In the genomic region with DNA sequence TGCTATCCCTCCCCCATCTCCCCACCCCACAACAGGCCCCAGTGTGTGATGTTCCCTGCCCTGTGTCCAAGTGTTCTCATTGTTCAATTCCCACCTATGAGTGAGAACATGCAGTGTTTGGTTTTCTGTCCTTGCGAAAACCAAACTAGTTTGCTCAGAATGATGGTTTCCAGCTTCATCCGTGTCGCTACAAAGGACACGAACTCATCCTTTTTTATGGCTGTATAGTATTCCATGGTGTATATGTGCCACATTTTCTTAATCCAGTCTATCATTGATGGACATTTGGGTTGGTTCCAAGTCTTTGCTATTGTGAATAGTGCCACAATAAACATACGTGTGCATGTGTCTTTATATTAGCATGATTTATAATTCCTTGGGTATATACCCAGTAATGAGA, we compare ENCODE assay signal across 5 cellular contexts. TPM values are rescaled to one million over a fixed set of nuclear protein-coding genes. Genes with fewer than 3 reads are reported as not detected.
A peak's percentile ranks its signal among the peaks of the same experiment; 100 is the strongest.
DNase-seq lines count a peak whose midpoint lies in the region; ATAC-seq, FAIRE-seq and TF ChIP-seq lines count a peak whose summit lies in the region.
"Not testable (repeated sequence)": the region's sequence is repeated elsewhere in the genome, so short reads cannot be mapped to it uniquely, and the experiment has no call there.

No MANE protein-coding gene starts in this region.

- POLR2A ChIA-PET in HEK293 (lab: Yijun Ruan, JAX); WTC11 (lab: Charles Lee); K562 (lab: Yijun Ruan, JAX); HepG2 (lab: Yijun Ruan, JAX): not testable (repeated sequence)

- not testable (repeated sequence) for H3K9me3 Mint-ChIP-seq in WTC11; activated CD4-positive, alpha-beta T cell treated with anti-CD3 and anti-CD28 coated beads, Interleukin-2, amount 10 ng/mL, durations not matched to agents 24 days and 14 days

- FAIRE-seq in K562 (lab: Jason Lieb, UNC); HepG2 (lab: Jason Lieb, UNC): not testable (repeated sequence)

- not testable (repeated sequence) for ATAC-seq in WTC11, K562, HepG2

- H3K27me3 ChIP-seq in K562 (ENCODE audit: control insufficient read depth in 2 of 2, insufficient read depth in 2 of 2, low read length in 2 of 2); HepG2 (ENCODE audit: control insufficient read depth in 1 of 2, insufficient read depth in 2 of 2, low read length in 2 of 2): not testable (repeated sequence)

- 78% methylated on average over 5 of the region's 5 CpGs for WGBS in K562 (ENCODE audit: insufficient coverage, low coverage, missing lambda C conversion rate)
- WGBS in HepG2 (ENCODE audit: low lambda C conversion rate): 98% methylated on average over 5 of the region's 5 CpGs

- TF ChIP-seq POLR2A in K562 (conservative IDR thresholded peaks at IDR 0.05); HepG2 (IDR thresholded peaks at IDR 0.05; ENCODE audit: insufficient read depth in 1 of 2, low read depth in 2 of 2, low read length in 2 of 2): not testable (repeated sequence)

- not testable (repeated sequence) for TF ChIP-seq EP300 in K562 (IDR thresholded peaks at IDR 0.05; ENCODE audit: low read length); HepG2 (IDR thresholded peaks at IDR 0.05; ENCODE audit: low read depth in 2 of 2, low read length in 2 of 2); HepG2 (CRISPR knock-in tag; IDR thresholded peaks at IDR 0.05; ENCODE audit: borderline replicate concordance)

- not testable (repeated sequence) for H3K27ac Mint-ChIP-seq in WTC11; activated CD4-positive, alpha-beta T cell treated with anti-CD3 and anti-CD28 coated beads, Interleukin-2, amount 10 ng/mL, durations not matched to agents 24 days and 14 days

- not testable (repeated sequence) for TF ChIP-seq RAD21 in K562 (CRISPR knock-in tag; conservative IDR thresholded peaks at IDR 0.05 in 1 of 2, IDR thresholded peaks at IDR 0.05 in 1 of 2); HepG2 (CRISPR knock-in tag; IDR thresholded peaks at IDR 0.05)

- H2AFZ ChIP-seq in K562 (ENCODE audit: low read depth, low read length); HepG2 (ENCODE audit: low read length): not testable (repeated sequence)

- H3K9ac ChIP-seq in K562 (ENCODE audit: insufficient read depth in 1 of 2, low read depth in 2 of 2, low read length in 2 of 2); HepG2 (ENCODE audit: insufficient read depth, low read depth, low read length): not testable (repeated sequence)

- CTCF ChIA-PET in HEK293 (lab: Yijun Ruan, JAX); WTC11 (lab: Charles Lee); K562 (lab: Yijun Ruan, JAX; ENCODE audit: low intra/inter-chr PET ratio); HepG2 (lab: Yijun Ruan, JAX; ENCODE audit: low intra/inter-chr PET ratio, low total read pairs): not testable (repeated sequence)

- TF ChIP-seq CTCF in HEK293 (tag by site-specific recombination; IDR thresholded peaks at IDR 0.05); WTC11 (IDR thresholded peaks at IDR 0.05); K562 (IDR thresholded peaks at IDR 0.05 in 2 of 3, conservative IDR thresholded peaks at IDR 0.05 in 1 of 3; ENCODE audit: insufficient read depth in 2 of 3, low read depth in 1 of 3, low read length in 3 of 3); HepG2 (CRISPR knock-in tag; IDR thresholded peaks at IDR 0.05): not testable (repeated sequence)

- not testable (repeated sequence) for H3K9me3 ChIP-seq in HEK293 (ENCODE audit: control insufficient read depth, insufficient read depth, low read depth, low read length); K562 (replicated peaks; ENCODE audit: control insufficient read depth, insufficient read depth, low read depth, low read length); HepG2 (ENCODE audit: low read length)

- intact Hi-C loops in activated CD4-positive, alpha-beta T cell treated with anti-CD3 and anti-CD28 coated beads, Interleukin-2, amount 10 ng/mL, durations not matched to agents 24 days and 14 days (cut with micrococcal nuclease); K562 (cut with micrococcal nuclease): not testable (repeated sequence)
- intact Hi-C loops in HepG2 (cut with micrococcal nuclease; ENCODE audit: unreplicated experiment): loop anchor here (5.0 kb wide), 2 partner anchors 38 to 112 kb away; no protein-coding TSS in a partner anchor

- H3K9me1 ChIP-seq in K562 (ENCODE audit: control insufficient read depth, insufficient read depth, low read length): not testable (repeated sequence)

- H3K27ac ChIP-seq in HEK293 (ENCODE audit: extremely low read depth, low read depth, low read length); K562 (ENCODE audit: extremely low read depth, low read depth, low read length); HepG2 (ENCODE audit: extremely low read length, insufficient read depth, low read length): not testable (repeated sequence)

- not testable (repeated sequence) for H3K4me1 ChIP-seq in HEK293 (ENCODE audit: control insufficient read depth, insufficient read depth, low read length); K562 (replicated peaks in 1 of 2; ENCODE audit: control insufficient read depth in 2 of 2, insufficient read depth in 2 of 2, low read length in 2 of 2)
- peaks cover 78% of the 10 kb centered on the region for H3K4me1 ChIP-seq in HepG2 (ENCODE audit: insufficient read depth, low read length)

- H3K27me3 Mint-ChIP-seq in WTC11 (ENCODE audit: low read depth); activated CD4-positive, alpha-beta T cell treated with anti-CD3 and anti-CD28 coated beads, Interleukin-2, amount 10 ng/mL, durations not matched to agents 24 days and 14 days: not testable (repeated sequence)

- H3K79me2 ChIP-seq in K562 (ENCODE audit: control insufficient read depth, insufficient read depth, low read length): not testable (repeated sequence)
- peaks cover 80% of the 10 kb centered on the region for H3K79me2 ChIP-seq in HepG2 (ENCODE audit: insufficient read depth, low read length)

- H3K4me3 ChIP-seq in HEK293 (ENCODE audit: low read depth, low read length); K562; HepG2 (replicated peaks in 1 of 3; ENCODE audit: insufficient read depth in 1 of 3, low read depth in 2 of 3, low read length in 3 of 3): not testable (repeated sequence)

- H3K4me1 Mint-ChIP-seq in WTC11: peaks cover 41% of the 10 kb centered on the region
- not testable (repeated sequence) for H3K4me1 Mint-ChIP-seq in activated CD4-positive, alpha-beta T cell treated with anti-CD3 and anti-CD28 coated beads, Interleukin-2, amount 10 ng/mL, durations not matched to agents 24 days and 14 days

- H3K36me3 ChIP-seq in HEK293 (ENCODE audit: control insufficient read depth in 2 of 2, insufficient read depth in 1 of 2, low read length in 2 of 2); K562 (ENCODE audit: control insufficient read depth, insufficient read depth, low read length); HepG2 (replicated peaks in 1 of 2; ENCODE audit: control insufficient read depth in 1 of 2, insufficient read depth in 2 of 2, low read length in 2 of 2): not testable (repeated sequence)

- BruUV-seq in K562 (replicated peaks; lab: Mats Ljungman, UMichigan); HepG2 (replicated peaks; lab: Mats Ljungman, UMichigan): not testable (repeated sequence)

- not testable (repeated sequence) for H3K4me3 Mint-ChIP-seq in WTC11; activated CD4-positive, alpha-beta T cell treated with anti-CD3 and anti-CD28 coated beads, Interleukin-2, amount 10 ng/mL, durations not matched to agents 24 days and 14 days

- not testable (repeated sequence) for H3K36me3 Mint-ChIP-seq in WTC11; activated CD4-positive, alpha-beta T cell treated with anti-CD3 and anti-CD28 coated beads, Interleukin-2, amount 10 ng/mL, durations not matched to agents 24 days and 14 days (ENCODE audit: low read depth)

- H4K20me1 ChIP-seq in K562 (replicated peaks; ENCODE audit: control insufficient read depth, insufficient read depth, low read length): not testable (repeated sequence)
- peaks cover 49% of the 10 kb centered on the region for H4K20me1 ChIP-seq in HepG2 (ENCODE audit: insufficient read depth, low read length)

- DNase-seq in WTC11 (ENCODE audit: low spot score); K562 (ENCODE audit: extremely low read depth in 1 of 4, low spot score in 3 of 4); HepG2 (ENCODE audit: low spot score): not testable (repeated sequence)
- DNase-seq in activated CD4-positive, alpha-beta T cell treated with anti-CD3 and anti-CD28 coated beads, Interleukin-2, amount 10 ng/mL, durations not matched to agents 24 days and 14 days: peak; percentile 6

- not testable (repeated sequence) for H3K4me2 ChIP-seq in K562 (ENCODE audit: insufficient read depth, low read length); HepG2 (ENCODE audit: low read depth, low read length)

- in situ Hi-C loops in K562 (cut with MboI); HepG2 (cut with HindIII; ENCODE audit: extremely low pct_ligation_motif_present, low pct_unique_long_range_greater_than_20kb): not testable (repeated sequence)

RNA-seq across cellular contexts. Expression of a gene that starts 51.6 kb away (rescaled TPM):
- total RNA-seq in WTC11 (2021) (126 to 133 TPM (median 133 TPM) in 3 replicates), K562 (2014; rRNA removed) (19.3 and 21.1 TPM in 2 replicates), K562 (2014; rRNA removed; fragmentation: Illumina TruSeq; extraction: Trizol) (21.6 and 25.9 TPM in 2 replicates), K562 (2015; rRNA removed; fragmentation: Illumina TruSeq; extraction: Trizol) (23.8 and 25.5 TPM in 2 replicates), K562 (2021) (36.8 and 39.4 TPM in 2 replicates), HepG2 (2016; rRNA removed; fragmentation: Illumina TruSeq; extraction: Trizol) (40.0 and 44.6 TPM in 2 replicates)
- total RNA-seq in activated CD4-positive, alpha-beta T cell treated with anti-CD3 and anti-CD28 coated beads, Interleukin-2, amount 10 ng/mL, durations not matched to agents 24 days and 14 days: 0.40 and 0.45 TPM in 2 replicates
- 4.6 and 29.4 TPM in 2 replicates for total RNA-seq in K562 (2011; cell fraction: chromatin; rRNA removed; ENCODE audit: low replicate concordance)
- total RNA-seq in K562 (2011; cell fraction: nucleolus; rRNA removed): 2.0 and 3.8 TPM in 2 replicates
- total RNA-seq in K562 (2011; cell fraction: nucleoplasm; rRNA removed): 9.3 and 9.9 TPM in 2 replicates
- polyA plus RNA-seq in K562 (2011; rRNA removed) (3.7 and 11.8 TPM in 2 replicates), K562 (2014; fragmentation: Illumina TruSeq; extraction: Trizol) (18.9 and 19.6 TPM in 2 replicates), K562 (2014; fragmentation: Nextera tagmentation; extraction: Ambion mirVana) (1 to 10 TPM; 3.9 to 5.6 TPM), K562 (2014; rRNA removed) (13.1 and 13.6 TPM in 2 replicates), HepG2 (2011; rRNA removed) (39.9 and 50.1 TPM in 2 replicates)
- 1.2 and 6.5 TPM in 2 replicates for polyA plus RNA-seq in K562 (2011; cell fraction: cytosol; rRNA removed)
- 5.6 and 25.8 TPM in 2 replicates for polyA plus RNA-seq in K562 (2011; cell fraction: nucleus; rRNA removed)
- polyA plus RNA-seq in K562 (2012): 11.4 and 14.0 TPM in 2 replicates
- 5.0 and 26.1 TPM in 2 replicates for polyA minus RNA-seq in K562 (2011; rRNA and poly(A)+ RNA removed)
- 2.3 and 15.6 TPM in 2 replicates for polyA minus RNA-seq in K562 (2011; cell fraction: cytosol; rRNA and poly(A)+ RNA removed)
- polyA minus RNA-seq in K562 (2011; cell fraction: nucleus; rRNA and poly(A)+ RNA removed): 5.1 and 31.1 TPM in 2 replicates
- 9.4 and 9.9 TPM in 2 replicates for total RNA-seq in HepG2 (2016; cell fraction: cytosol; rRNA removed; fragmentation: Illumina TruSeq; extraction: Trizol; ENCODE audit: low read depth)
- total RNA-seq in HepG2 (2016; cell fraction: insoluble cytoplasmic fraction; rRNA removed; fragmentation: Illumina TruSeq; extraction: Trizol): 39.3 and 44.7 TPM in 2 replicates
- 20.4 and 25.6 TPM in 2 replicates for total RNA-seq in HepG2 (2016; cell fraction: membrane; rRNA removed; fragmentation: Illumina TruSeq; extraction: Trizol)
- total RNA-seq in HepG2 (2016; cell fraction: nucleus; rRNA removed; fragmentation: Illumina TruSeq; extraction: Trizol): 53.6 and 60.5 TPM in 2 replicates
- polyA plus RNA-seq in HepG2 (2011; cell fraction: cytosol; rRNA removed): 28.1 and 30.9 TPM in 2 replicates
- polyA plus RNA-seq in HepG2 (2011; cell fraction: nucleus; rRNA removed): 89.9 and 101 TPM in 2 replicates
- polyA plus RNA-seq in HepG2 (2012): 43.9 and 54.9 TPM in 2 replicates
- 0.82 and 1.0 TPM in 2 replicates for polyA plus RNA-seq in HepG2 (2016; cell fraction: cytosol; fragmentation: Illumina TruSeq; extraction: Trizol; ENCODE audit: low read depth)
- polyA plus RNA-seq in HepG2 (2016; cell fraction: insoluble cytoplasmic fraction; fragmentation: Illumina TruSeq; extraction: Trizol; ENCODE audit: low read depth): 26.2 and 27.1 TPM in 2 replicates
- 5.2 and 6.2 TPM in 2 replicates for polyA plus RNA-seq in HepG2 (2016; cell fraction: membrane; fragmentation: Illumina TruSeq; extraction: Trizol; ENCODE audit: low read depth)
- polyA plus RNA-seq in HepG2 (2016; cell fraction: nucleus; fragmentation: Illumina TruSeq; extraction: Trizol; ENCODE audit: insufficient read depth, low read depth): 41.4 and 50.5 TPM in 2 replicates
- polyA minus RNA-seq in HepG2 (2011; rRNA and poly(A)+ RNA removed; ENCODE audit: low replicate concordance): 11.7 and 43.0 TPM in 2 replicates
- polyA minus RNA-seq in HepG2 (2011; cell fraction: cytosol; rRNA and poly(A)+ RNA removed): 33.9 and 36.8 TPM in 2 replicates
- 200 and 232 TPM in 2 replicates for polyA minus RNA-seq in HepG2 (2011; cell fraction: nucleus; rRNA and poly(A)+ RNA removed)
